Comparison of ENCODE assay signal across 8 cellular contexts in the genomic region with DNA sequence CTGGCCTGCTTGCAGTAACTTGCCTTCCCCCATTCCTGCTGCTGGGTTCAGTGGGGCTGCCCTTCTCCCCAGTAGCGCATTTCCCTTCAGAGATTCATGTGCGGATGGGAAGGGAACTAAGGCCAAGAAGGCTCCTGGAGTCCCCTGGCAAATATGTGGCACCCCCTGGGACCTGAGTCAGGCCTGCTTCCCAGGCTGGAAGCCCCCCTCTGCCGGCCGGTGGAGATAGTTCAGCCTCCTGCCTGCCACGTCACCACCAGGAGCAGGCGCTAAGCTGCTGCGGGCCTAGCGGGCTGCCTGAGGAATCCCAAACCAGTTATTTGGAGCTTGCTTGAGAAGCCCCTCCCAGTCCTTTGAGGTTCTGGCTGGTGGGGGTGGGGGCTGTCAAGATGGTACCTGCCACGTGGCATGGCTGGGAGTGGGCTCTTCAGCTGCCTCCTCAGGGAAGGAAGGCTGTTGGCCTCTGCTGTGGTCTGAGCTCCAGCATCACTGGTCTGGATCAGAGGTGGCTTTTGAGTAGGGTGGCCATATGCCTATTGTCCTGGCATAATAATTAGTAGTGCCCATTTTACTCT. TPM values are rescaled to one million over a fixed set of nuclear protein-coding genes. Genes with fewer than 3 reads are reported as not detected.
DNase-seq lines count a peak whose midpoint lies in the region; ATAC-seq and TF ChIP-seq lines count a peak whose summit lies in the region.

No MANE protein-coding gene starts in this region.

- no peak for DNase-seq in activated naive CD4-positive, alpha-beta T cell treated with anti-CD3 and anti-CD28 coated beads for 36 hours
- DNase-seq in activated naive CD4-positive, alpha-beta T cell treated with Interleukin-2 at 50 U/mL for 16 hours = no peak
- DNase-seq in mammary epithelial cell (peak; percentile 80), kidney tubule cell (ENCODE audit: low spot score) (peak; percentile 75), suprapubic skin (ENCODE audit: low spot score in 2 of 2) (peak in 1 of 2 donors; percentile 83)
- DNase-seq in stimulated activated CD8-positive, alpha-beta memory T cell treated with anti-CD3 and anti-CD28 coated beads, Interleukin-4, amount 100 ng/mL, for 48 hours = no peak

- peaks cover 3% of the 10 kb centered on the region for H4K20me1 ChIP-seq in mammary epithelial cell (ENCODE audit: insufficient read depth, low read length)

- H3K36me3 Mint-ChIP-seq in activated naive CD4-positive, alpha-beta T cell treated with anti-CD3 and anti-CD28 coated beads for 36 hours (ENCODE audit: low read depth) = peaks cover 5% of the 10 kb centered on the region

- TF ChIP-seq EP300 in suprapubic skin (IDR thresholded peaks at IDR 0.05) = no peak

- CTCF ChIA-PET in activated naive CD4-positive, alpha-beta T cell treated with anti-CD3 and anti-CD28 coated beads for 36 hours (lab: Charles Lee) = interaction anchor here (0.6 to 2.2 kb wide), 2 partner anchors 12 to 14 kb away, joined by 4 to 9 read pairs; no protein-coding TSS in a partner anchor
- CTCF ChIA-PET in mammary epithelial cell (lab: Charles Lee; ENCODE audit: low non-redundant PET) = interaction anchor here (0.6 kb wide), 1 partner anchor 61 kb away, joined by 7 read pairs; no protein-coding TSS in a partner anchor

- ATAC-seq in HG03565 (IDR thresholded peaks at IDR 0.05; ENCODE audit: unreplicated experiment) = no peak
- no peak for ATAC-seq in GM21576 (IDR thresholded peaks at IDR 0.05; ENCODE audit: unreplicated experiment)

- dilution Hi-C loops in mammary epithelial cell (cut with HindIII; ENCODE audit: low sequenced_read_pairs) = no loop called here

- peak overlapping the region; percentile 75 for H3K27ac ChIP-seq in mammary epithelial cell (ENCODE audit: insufficient read depth, low read depth, low read length)
- peak overlapping the region; percentile 96 for H3K27ac ChIP-seq in suprapubic skin

- H3K4me2 ChIP-seq in mammary epithelial cell (ENCODE audit: insufficient read depth, low read depth, low read length) = peak overlapping the region; percentile 88

- H3K4me1 Mint-ChIP-seq in activated naive CD4-positive, alpha-beta T cell treated with anti-CD3 and anti-CD28 coated beads for 36 hours (ENCODE audit: low read depth) = peaks cover 27% of the 10 kb centered on the region

- peak overlapping the region; percentile 60 for H2AFZ ChIP-seq in mammary epithelial cell (ENCODE audit: low read depth, low read length)

- no peaks in the 10 kb centered on the region for H3K9me3 Mint-ChIP-seq in activated naive CD4-positive, alpha-beta T cell treated with anti-CD3 and anti-CD28 coated beads for 36 hours

- no peaks in the 10 kb centered on the region for H3K27me3 ChIP-seq in mammary epithelial cell (ENCODE audit: insufficient read depth, low read length)
- no peaks in the 10 kb centered on the region for H3K27me3 ChIP-seq in suprapubic skin

- H3K4me1 ChIP-seq in mammary epithelial cell (ENCODE audit: insufficient read depth, low read length) = peaks cover 35% of the 10 kb centered on the region
- H3K4me1 ChIP-seq in suprapubic skin = peaks cover 82% of the 10 kb centered on the region

- WGBS in mammary epithelial cell (ENCODE audit: low coverage, missing lambda C conversion rate) = 3% methylated on average over 9 of the region's 9 CpGs
- WGBS in suprapubic skin = 18% methylated on average over 6 of the region's 9 CpGs

- in situ Hi-C loops in mammary epithelial cell (cut with MboI; ENCODE audit: low sequenced_read_pairs in 2 of 2) = no loop called here

- no TSS peak for BruUV-seq in mammary epithelial cell (replicated peaks; lab: Mats Ljungman, UMichigan)

- H3K4me3 Mint-ChIP-seq in activated naive CD4-positive, alpha-beta T cell treated with anti-CD3 and anti-CD28 coated beads for 36 hours = peak overlapping the region; percentile 94

- peaks cover 16% of the 10 kb centered on the region for H3K36me3 ChIP-seq in mammary epithelial cell (ENCODE audit: insufficient read depth, low read length)
- H3K36me3 ChIP-seq in suprapubic skin = peaks cover 28% of the 10 kb centered on the region

- H3K4me3 ChIP-seq in mammary epithelial cell (replicated peaks in 1 of 3; ENCODE audit: insufficient read depth in 1 of 3, low read depth in 2 of 3, low read length in 3 of 3) = peak overlapping the region; percentile 60 to 74 (median 66)
- peak overlapping the region; percentile 73 for H3K4me3 ChIP-seq in suprapubic skin

- peaks cover 68% of the 10 kb centered on the region for H3K79me2 ChIP-seq in mammary epithelial cell (ENCODE audit: insufficient read depth, low read length)

- no peak for TF ChIP-seq POLR2A in suprapubic skin (IDR thresholded peaks at IDR 0.05)

- TF ChIP-seq CTCF in mammary epithelial cell (conservative IDR thresholded peaks at IDR 0.05 in 1 of 2, IDR thresholded peaks at IDR 0.05 in 1 of 2; ENCODE audit: extremely low read depth in 1 of 2, insufficient read depth in 1 of 2, low read depth in 1 of 2, low read length in 2 of 2) = peak; percentile 33 to 63
- TF ChIP-seq CTCF in suprapubic skin (IDR thresholded peaks at IDR 0.05) = peak; percentile 28 to 52

- H3K27me3 Mint-ChIP-seq in activated naive CD4-positive, alpha-beta T cell treated with anti-CD3 and anti-CD28 coated beads for 36 hours (ENCODE audit: low read depth) = no peaks in the 10 kb centered on the region

- H3K27ac Mint-ChIP-seq in activated naive CD4-positive, alpha-beta T cell treated with anti-CD3 and anti-CD28 coated beads for 36 hours = peak overlapping the region; percentile 97

- H3K9ac ChIP-seq in mammary epithelial cell (ENCODE audit: insufficient read depth, low read length) = peak overlapping the region; percentile 79

- intact Hi-C loops in activated naive CD4-positive, alpha-beta T cell treated with anti-CD3 and anti-CD28 coated beads for 36 hours (cut with micrococcal nuclease) = no loop called here
- intact Hi-C loops in mammary epithelial cell (cut with micrococcal nuclease) = loop anchor here (2.0 kb wide), 1 partner anchor 17 kb away; no protein-coding TSS in a partner anchor

- H3K9me3 ChIP-seq in mammary epithelial cell (replicated peaks; ENCODE audit: insufficient read depth, low read length) = no peaks in the 10 kb centered on the region
- H3K9me3 ChIP-seq in suprapubic skin = no peaks in the 10 kb centered on the region

RNA-seq across cellular contexts. Expression of a gene that starts 2.0 kb away (rescaled TPM):
- 10 to 100 TPM; 13.9 to 15.4 TPM for total RNA-seq in activated naive CD4-positive, alpha-beta T cell treated with anti-CD3 and anti-CD28 coated beads for 36 hours
- 100 to 1,000 TPM in 1 of 2 donors, 10 to 100 TPM in 1; 32.5 to 519 TPM for total RNA-seq in mammary epithelial cell
- 136 TPM for polyA plus RNA-seq in mammary epithelial cell
- polyA minus RNA-seq in mammary epithelial cell = 118 TPM
- 100 to 1,000 TPM in 2 of 4 donors, 10 to 100 TPM in 2; 56.9 to 111 (median 95.5) TPM for total RNA-seq in suprapubic skin

RNA-seq across cellular contexts. Expression of a gene that starts 38.3 kb away (rescaled TPM):
- 10 to 100 TPM; 13.3 to 13.5 TPM for total RNA-seq in activated naive CD4-positive, alpha-beta T cell treated with anti-CD3 and anti-CD28 coated beads for 36 hours
- total RNA-seq in mammary epithelial cell (10 to 100 TPM in 1 of 2 donors, 1 to 10 TPM in 1; 9.5 to 13.3 TPM), suprapubic skin (10 to 100 TPM in 1 of 4 donors, 1 to 10 TPM in 3; 2.3 to 13.4 (median 5.4) TPM)
- polyA plus RNA-seq in mammary epithelial cell = 4.4 TPM
- polyA minus RNA-seq in mammary epithelial cell = 5.9 TPM

Comparison
In these comparisons a context has a peak if more than half of its experiments do, and no peak if none do; other contexts are left out.
1. DNase-seq: peak in mammary epithelial cell (single experiment) and kidney tubule cell (single experiment); none in activated naive CD4-positive, alpha-beta T cell treated with anti-CD3 and anti-CD28 coated beads for 36 hours (single experiment), activated naive CD4-positive, alpha-beta T cell treated with Interleukin-2 at 50 U/mL for 16 hours (single experiment) and stimulated activated CD8-positive, alpha-beta memory T cell treated with anti-CD3 and anti-CD28 coated beads, Interleukin-4, amount 100 ng/mL, for 48 hours (single experiment).